In the genomic region with DNA sequence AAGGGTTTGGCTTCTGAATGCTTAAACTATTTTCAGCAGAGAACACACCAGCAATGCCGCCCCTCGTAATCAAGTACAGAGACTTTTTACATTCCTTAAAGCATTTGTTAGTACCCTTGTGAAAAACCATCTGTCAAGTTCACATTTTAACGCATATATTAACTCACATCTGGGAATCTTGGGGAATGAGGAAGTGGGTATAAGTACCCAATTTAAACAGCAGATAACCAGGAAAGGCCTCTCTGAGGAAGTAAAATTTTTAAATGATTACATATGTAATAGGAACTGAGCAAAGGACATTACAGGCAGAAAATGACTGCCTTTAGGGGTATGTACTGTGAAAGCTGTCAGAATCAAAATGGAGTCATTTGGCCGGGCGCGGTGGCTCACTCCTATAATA, we compare ENCODE assay signal across 17 cellular contexts. TPM values are rescaled to one million over a fixed set of nuclear protein-coding genes. Genes with fewer than 3 reads are reported as not detected.
DNase-seq lines count a peak whose midpoint lies in the region; ATAC-seq, FAIRE-seq and TF ChIP-seq lines count a peak whose summit lies in the region.
"Had no signal": no experiment of that assay in that cellular context is flagged by ENCODE, and none has a peak within 500 bp of the region (broad histone marks: within the 10 kb centered on the region; RNA-seq: fewer than 3 reads in every experiment).

No MANE protein-coding gene starts in this region.

- no peak overlapping the region for H2AFZ ChIP-seq in K562 (ENCODE audit: low read depth, low read length)

- H3K4me1 Mint-ChIP-seq in stimulated activated naive CD8-positive, alpha-beta T cell treated with anti-CD3 and anti-CD28 coated beads, Interleukin-15, amount 100 ng/mL, for 72 hours, result no peaks in the 10 kb centered on the region

- no peak for TF ChIP-seq RAD21 in K562 (CRISPR knock-in tag; conservative IDR thresholded peaks at IDR 0.05 in 1 of 2, IDR thresholded peaks at IDR 0.05 in 1 of 2)

- no peaks in the 10 kb centered on the region for H3K79me2 ChIP-seq in K562 (ENCODE audit: control insufficient read depth, insufficient read depth, low read length)

- BruUV-seq in A673 (replicated peaks; lab: Mats Ljungman, UMichigan), result no TSS peak
- no TSS peak for BruUV-seq in K562 (replicated peaks; lab: Mats Ljungman, UMichigan)

- no peak overlapping the region for H3K4me2 ChIP-seq in K562 (ENCODE audit: insufficient read depth, low read length)

- H4K20me1 ChIP-seq in K562 (replicated peaks; ENCODE audit: control insufficient read depth, insufficient read depth, low read length), result no peaks in the 10 kb centered on the region
- H4K20me1 ChIP-seq: BLaER1 treated with 17β-estradiol and CSF1 and Interleukin-3, amounts not matched to agents 10 nM and 100 nM had no signal

- WGBS in K562 (ENCODE audit: insufficient coverage, low coverage, missing lambda C conversion rate), result 65% methylated on average over 6 of the region's 6 CpGs

- no peaks in the 10 kb centered on the region for H3K27me3 ChIP-seq in A673 (replicated peaks; ENCODE audit: insufficient read depth, low read depth, low read length, poor library complexity)
- no peaks in the 10 kb centered on the region for H3K27me3 ChIP-seq in K562 (ENCODE audit: control insufficient read depth in 2 of 2, insufficient read depth in 2 of 2, low read length in 2 of 2)
- H3K27me3 ChIP-seq: BLaER1 treated with 17β-estradiol and CSF1 and Interleukin-3, amounts not matched to agents 10 nM and 100 nM had no signal

- H3K4me3 ChIP-seq in A673 (ENCODE audit: low read depth, low read length, poor library complexity, severe bottlenecking) (no peak overlapping the region), SK-N-MC (peak overlapping the region; percentile 10; the same call in 1 of the 2 replicates), K562 (no peak overlapping the region)
- H3K4me3 ChIP-seq: BLaER1 treated with 17β-estradiol and CSF1 and Interleukin-3, amounts not matched to agents 10 nM and 100 nM had no signal

- ATAC-seq in K562, result no peak
- no peak for ATAC-seq in stimulated activated naive CD8-positive, alpha-beta T cell treated with anti-CD3 and anti-CD28 coated beads, Interleukin-15, amount 100 ng/mL, for 72 hours
- ATAC-seq: HCT116, PC-3 had no signal

- H3K9me1 ChIP-seq in K562 (ENCODE audit: control insufficient read depth, insufficient read depth, low read length), result no peaks in the 10 kb centered on the region

- intact Hi-C loops in A673 (cut with micrococcal nuclease; ENCODE audit: unreplicated experiment), result no loop called here
- intact Hi-C loops in K562 (cut with micrococcal nuclease), result no loop called here

- no peak for TF ChIP-seq EP300 in K562 (IDR thresholded peaks at IDR 0.05; ENCODE audit: low read length)

- in situ Hi-C loops in K562 (cut with MboI), result no loop called here

- H3K36me3 ChIP-seq in A673 (ENCODE audit: insufficient read depth, low read length, poor library complexity, severe bottlenecking) (no peaks in the 10 kb centered on the region), SK-N-MC (ENCODE audit: insufficient read depth, low read length) (peaks cover 18% of the 10 kb centered on the region), K562 (ENCODE audit: control insufficient read depth, insufficient read depth, low read length) (peaks cover 6% of the 10 kb centered on the region; the same call in 1 of the 3 replicates)

- TF ChIP-seq CTCF in A673 (conservative IDR thresholded peaks at IDR 0.05; ENCODE audit: low read depth, low read length) (no peak), K562 (IDR thresholded peaks at IDR 0.05 in 2 of 3, conservative IDR thresholded peaks at IDR 0.05 in 1 of 3; ENCODE audit: insufficient read depth in 2 of 3, low read depth in 1 of 3, low read length in 3 of 3) (no peak)

- H3K9ac ChIP-seq in SK-N-MC (ENCODE audit: insufficient read length), result no peak overlapping the region
- no peak overlapping the region for H3K9ac ChIP-seq in K562 (ENCODE audit: insufficient read depth in 1 of 2, low read depth in 2 of 2, low read length in 2 of 2)
- H3K9ac ChIP-seq: BLaER1 treated with 17β-estradiol and CSF1 and Interleukin-3, amounts not matched to agents 10 nM and 100 nM had no signal

- DNase-seq in A673 (ENCODE audit: low spot score) (peak; percentile 7), DMS 273 treated with DMSO at 0.1 percent for 48 hours (lab: John Stamatoyannopoulos, UW) (peak; percentile 20), SK-N-MC (ENCODE audit: low read depth, low spot score) (peak; percentile 22), K562 (ENCODE audit: extremely low read depth in 1 of 4, low spot score in 3 of 4) (no peak), Ammon's horn (ENCODE audit: low spot score) (no peak)
- DNase-seq in stimulated activated naive CD8-positive, alpha-beta T cell treated with anti-CD3 and anti-CD28 coated beads, Interleukin-15, amount 100 ng/mL, for 72 hours, result no peak
- DNase-seq in stimulated activated CD4-positive, alpha-beta T cell treated with anti-CD3 and anti-CD28 coated beads, Interleukin-4, amount 100 ng/mL, for 4 hours, result no peak
- DNase-seq: Caco-2; CD4-positive, alpha-beta memory T cell; DMS79 treated with DMSO at 0.1 percent for 48 hours; NCI-H1092 treated with DMSO at 0.1 percent for 48 hours; NCI-H1436; NCI-H187 treated with DMSO at 0.1 percent for 48 hours; NCI-H774; PC-3 had no signal

- no peak overlapping the region for H3K27ac Mint-ChIP-seq in stimulated activated naive CD8-positive, alpha-beta T cell treated with anti-CD3 and anti-CD28 coated beads, Interleukin-15, amount 100 ng/mL, for 72 hours
- H3K27ac Mint-ChIP-seq: CD4-positive, alpha-beta memory T cell had no signal

- CTCF ChIA-PET in A673 (lab: Charles Lee), result no interaction called here
- CTCF ChIA-PET in K562 (lab: Yijun Ruan, JAX; ENCODE audit: low intra/inter-chr PET ratio), result no interaction called here

- H3K27ac ChIP-seq in A673 (ENCODE audit: low read depth, low read length, poor library complexity, severe bottlenecking), result no peak overlapping the region
- H3K27ac ChIP-seq in SK-N-MC, result peak overlapping the region; percentile 82; the same call in 1 of the 2 replicates
- no peak overlapping the region for H3K27ac ChIP-seq in K562 (ENCODE audit: extremely low read depth, low read depth, low read length)
- H3K27ac ChIP-seq: BLaER1 treated with 17β-estradiol and CSF1 and Interleukin-3, amounts not matched to agents 10 nM and 100 nM had no signal

- TF ChIP-seq POLR2A in K562 (conservative IDR thresholded peaks at IDR 0.05), result no peak

- H3K4me3 Mint-ChIP-seq in stimulated activated naive CD8-positive, alpha-beta T cell treated with anti-CD3 and anti-CD28 coated beads, Interleukin-15, amount 100 ng/mL, for 72 hours, result no peak overlapping the region
- H3K4me3 Mint-ChIP-seq: CD4-positive, alpha-beta memory T cell had no signal

- POLR2A ChIA-PET in A673 (lab: Charles Lee; ENCODE audit: low non-redundant PET) (no interaction called here), K562 (lab: Yijun Ruan, JAX) (no interaction called here)

- H3K9me3 ChIP-seq in A673 (ENCODE audit: low read depth, low read length, poor library complexity, severe bottlenecking) (no peaks in the 10 kb centered on the region), SK-N-MC (ENCODE audit: low read depth, low read length) (no peaks in the 10 kb centered on the region), K562 (replicated peaks; ENCODE audit: control insufficient read depth, insufficient read depth, low read depth, low read length) (no peaks in the 10 kb centered on the region)
- H3K9me3 ChIP-seq: Caco-2 had no signal

- no peaks in the 10 kb centered on the region for H3K9me3 Mint-ChIP-seq in stimulated activated naive CD8-positive, alpha-beta T cell treated with anti-CD3 and anti-CD28 coated beads, Interleukin-15, amount 100 ng/mL, for 72 hours
- H3K9me3 Mint-ChIP-seq: CD4-positive, alpha-beta memory T cell had no signal

- H3K4me1 ChIP-seq in A673 (ENCODE audit: insufficient read depth, low read length, poor library complexity, severe bottlenecking) (no peaks in the 10 kb centered on the region), K562 (replicated peaks in 1 of 2; ENCODE audit: control insufficient read depth in 2 of 2, insufficient read depth in 2 of 2, low read length in 2 of 2) (no peaks in the 10 kb centered on the region)
- H3K4me1 ChIP-seq: Caco-2 had no signal

- no peaks in the 10 kb centered on the region for H3K27me3 Mint-ChIP-seq in stimulated activated naive CD8-positive, alpha-beta T cell treated with anti-CD3 and anti-CD28 coated beads, Interleukin-15, amount 100 ng/mL, for 72 hours
- H3K27me3 Mint-ChIP-seq: CD4-positive, alpha-beta memory T cell had no signal

- no peak for FAIRE-seq in K562 (lab: Jason Lieb, UNC)

TF ChIP-seq in K562, 482 proteins besides CTCF, POLR2A, EP300 and RAD21:
- TF ChIP-seq SPI1 (IDR thresholded peaks at IDR 0.05; ENCODE audit: borderline replicate concordance, low read depth, low read length) (peak; percentile 56; the same call in 1 of the 2 replicates), NEUROD1 (IDR thresholded peaks at IDR 0.05; ENCODE audit: borderline replicate concordance, low read depth, low read length, partially characterized antibody) (no peak)

RNA-seq across cellular contexts. Expression of gene CFAP44, which starts 12.8 kb away (rescaled TPM):
- 2.4 and 3.5 TPM in 2 replicates for total RNA-seq in A673 (2021)
- total RNA-seq in K562 (2011; cell fraction: chromatin; rRNA removed; ENCODE audit: low replicate concordance), result 1.7 and 5.6 TPM in 2 replicates
- total RNA-seq in K562 (2011; cell fraction: nucleolus; rRNA removed), result 0.33 and 0.66 TPM in 2 replicates
- total RNA-seq in K562 (2011; cell fraction: nucleoplasm; rRNA removed), result 2.4 and 3.9 TPM in 2 replicates
- total RNA-seq in K562 (2014; rRNA removed), result 0.61 and 0.77 TPM in 2 replicates
- total RNA-seq in K562 (2014; rRNA removed; fragmentation: Illumina TruSeq; extraction: Trizol), result 1.8 and 1.9 TPM in 2 replicates
- 2.4 and 2.9 TPM in 2 replicates for total RNA-seq in K562 (2015; rRNA removed; fragmentation: Illumina TruSeq; extraction: Trizol)
- total RNA-seq in K562 (2021), result 1.2 and 1.5 TPM in 2 replicates
- 0.58 and 0.79 TPM in 2 replicates for polyA plus RNA-seq in K562 (2011; rRNA removed)
- polyA plus RNA-seq in K562 (2011; cell fraction: cytosol; rRNA removed), result 0.04 and 0.27 TPM in 2 replicates
- polyA plus RNA-seq in K562 (2011; cell fraction: nucleus; rRNA removed), result 2.4 and 3.7 TPM in 2 replicates
- 1.5 and 2.2 TPM in 2 replicates for polyA plus RNA-seq in K562 (2012)
- 0.54 and 1.9 TPM in 2 replicates for polyA plus RNA-seq in K562 (2014; fragmentation: Illumina TruSeq; extraction: Trizol)
- polyA plus RNA-seq in K562 (2014; fragmentation: Nextera tagmentation; extraction: Ambion mirVana), result under 1 TPM; 0.29 to 0.32 TPM
- polyA plus RNA-seq in K562 (2014; rRNA removed), result 1.1 and 1.3 TPM in 2 replicates
- 1.4 and 1.9 TPM in 2 replicates for polyA minus RNA-seq in K562 (2011; rRNA and poly(A)+ RNA removed)
- polyA minus RNA-seq in K562 (2011; cell fraction: cytosol; rRNA and poly(A)+ RNA removed), result not detected in 2 replicates
- polyA minus RNA-seq in K562 (2011; cell fraction: nucleus; rRNA and poly(A)+ RNA removed), result 1.6 and 4.6 TPM in 2 replicates

Comparison
In these comparisons a context has a peak if more than half of its experiments do, and no peak if none do; other contexts are left out.
1. DNase-seq: peak in A673 (single experiment), DMS 273 treated with DMSO at 0.1 percent for 48 hours (single experiment) and SK-N-MC (single experiment); none in K562 (0 of 4), stimulated activated naive CD8-positive, alpha-beta T cell treated with anti-CD3 and anti-CD28 coated beads, Interleukin-15, amount 100 ng/mL, for 72 hours (0 of 2), Ammon's horn (single experiment) and stimulated activated CD4-positive, alpha-beta T cell treated with anti-CD3 and anti-CD28 coated beads, Interleukin-4, amount 100 ng/mL, for 4 hours (0 of 2).